Comparison of ENCODE assay signal across 1 cellular context in genomic region chr2:207833265-207833751, GRCh38.
TF ChIP-seq lines count a peak whose summit lies in the region.

No MANE protein-coding gene starts in this region.

TF ChIP-seq in HepG2, 621 proteins besides CTCF, POLR2A, EP300 and RAD21 (continued from another document and continues in another):
- 0 out of 2 replicates have a peak, but pooled peaks have one; percentile 47 for TF ChIP-seq ZNF646 (CRISPR knock-in tag; IDR thresholded peaks at IDR 0.05)
- no peak for TF ChIP-seq ZNF484 (CRISPR knock-in tag; IDR thresholded peaks at IDR 0.05; ENCODE audit: borderline replicate concordance, low read depth)
- TF ChIP-seq ATF3 (CRISPR knock-in tag; IDR thresholded peaks at IDR 0.05), result 0 out of 2 replicates have a peak, but pooled peaks have one; percentile 34
- no peak for TF ChIP-seq FOXP1 (IDR thresholded peaks at IDR 0.05)
- TF ChIP-seq FOXP1 (CRISPR knock-in tag; IDR thresholded peaks at IDR 0.05), result peak; percentile 64; the same call in 1 of the 2 replicates
- TF ChIP-seq ARID5B (CRISPR knock-in tag; IDR thresholded peaks at IDR 0.05), result peak; percentile 62; the same call in 1 of the 2 replicates
- TF ChIP-seq BRCA1 (CRISPR knock-in tag; IDR thresholded peaks at IDR 0.05), result no peak
- no peak for TF ChIP-seq ZBTB44 (CRISPR knock-in tag; IDR thresholded peaks at IDR 0.05)
- TF ChIP-seq BATF2 (CRISPR knock-in tag; IDR thresholded peaks at IDR 0.05), result no peak
- no peak for TF ChIP-seq ATAD3A (CRISPR knock-in tag; IDR thresholded peaks at IDR 0.05)
- TF ChIP-seq GLI4 (CRISPR knock-in tag; IDR thresholded peaks at IDR 0.05; ENCODE audit: borderline replicate concordance), result no peak
- TF ChIP-seq GABPB1 (CRISPR knock-in tag; IDR thresholded peaks at IDR 0.05), result no peak
- peak; percentile 68; the same call in 1 of the 2 replicates for TF ChIP-seq FOSL1 (CRISPR knock-in tag; IDR thresholded peaks at IDR 0.05; ENCODE audit: borderline replicate concordance)
- TF ChIP-seq BRD4 (CRISPR knock-in tag; IDR thresholded peaks at IDR 0.05), result no peak
- TF ChIP-seq SAP130 (CRISPR knock-in tag; IDR thresholded peaks at IDR 0.05; ENCODE audit: low read depth), result peak; percentile 64
- no peak for TF ChIP-seq REXO4 (CRISPR knock-in tag; IDR thresholded peaks at IDR 0.05; ENCODE audit: borderline replicate concordance)
- no peak for TF ChIP-seq ZNF441 (CRISPR knock-in tag; IDR thresholded peaks at IDR 0.05; ENCODE audit: borderline replicate concordance)
- no peak for TF ChIP-seq LRRFIP1 (CRISPR knock-in tag; conservative IDR thresholded peaks at IDR 0.05)
- TF ChIP-seq MED13 (CRISPR knock-in tag; IDR thresholded peaks at IDR 0.05), result no peak
- no peak for TF ChIP-seq MED8 (CRISPR knock-in tag; IDR thresholded peaks at IDR 0.05; ENCODE audit: insufficient replicate concordance)
- TF ChIP-seq ARNT (IDR thresholded peaks at IDR 0.05), result no peak
- no peak for TF ChIP-seq SNAPC2 (CRISPR knock-in tag; IDR thresholded peaks at IDR 0.05)
- peak; percentile 33; the same call in 1 of the 2 replicates for TF ChIP-seq HNF4A (CRISPR knock-in tag; IDR thresholded peaks at IDR 0.05)
- no peak for TF ChIP-seq FOXA1 (IDR thresholded peaks at IDR 0.05)
- TF ChIP-seq FOXA1 (CRISPR knock-in tag; IDR thresholded peaks at IDR 0.05), result no peak
- TF ChIP-seq ZNF362 (CRISPR knock-in tag; IDR thresholded peaks at IDR 0.05; ENCODE audit: borderline replicate concordance), result peak; percentile 36; the same call in 1 of the 2 replicates
- peak; percentile 13; the same call in 1 of the 2 replicates for TF ChIP-seq YEATS2 (CRISPR knock-in tag; IDR thresholded peaks at IDR 0.05; ENCODE audit: borderline replicate concordance)
- no peak for TF ChIP-seq MTA3 (CRISPR knock-in tag; IDR thresholded peaks at IDR 0.05)
- TF ChIP-seq NCOA2 (CRISPR knock-in tag; IDR thresholded peaks at IDR 0.05), result peak; percentile 62; the same call in 1 of the 2 replicates
- TF ChIP-seq SALL1 (CRISPR knock-in tag; IDR thresholded peaks at IDR 0.05), result peak; percentile 33; the same call in 1 of the 2 replicates
- TF ChIP-seq GMEB2 (CRISPR knock-in tag; IDR thresholded peaks at IDR 0.05; ENCODE audit: low read depth), result no peak
- no peak for TF ChIP-seq BORCS8-MEF2B (CRISPR knock-in tag; IDR thresholded peaks at IDR 0.05)
- peak; percentile 65; the same call in 1 of the 2 replicates for TF ChIP-seq PPARG (CRISPR knock-in tag; conservative IDR thresholded peaks at IDR 0.05)
- TF ChIP-seq FOXA3 (CRISPR knock-in tag; IDR thresholded peaks at IDR 0.05), result peak; percentile 53
- no peak for TF ChIP-seq ZNF326 (CRISPR knock-in tag; IDR thresholded peaks at IDR 0.05; ENCODE audit: borderline replicate concordance)
- TF ChIP-seq ZNF281 (CRISPR knock-in tag; IDR thresholded peaks at IDR 0.05; ENCODE audit: borderline replicate concordance), result peak; percentile 48; the same call in 1 of the 2 replicates
